10 cellular contexts compared by ENCODE assay signal in the genomic region with DNA sequence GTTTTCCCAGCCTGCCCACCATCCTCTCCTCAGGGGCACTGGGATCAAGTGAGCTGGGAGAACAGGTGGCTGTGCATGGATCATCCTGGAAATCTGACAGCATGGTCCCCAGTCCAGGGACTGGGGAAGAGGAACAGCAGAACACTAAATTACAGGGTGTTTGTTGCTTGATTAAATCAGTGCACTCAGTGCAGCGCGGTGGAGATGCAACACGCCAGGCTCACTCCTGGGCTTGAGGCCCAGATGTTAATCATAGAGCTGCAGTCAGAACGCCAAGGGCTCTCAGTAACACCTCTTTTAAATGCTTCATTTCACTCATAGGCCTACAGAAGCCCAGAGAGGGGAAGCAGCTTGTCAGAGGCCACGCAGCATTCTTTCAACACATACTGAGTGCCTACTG. TPM values are rescaled to one million over a fixed set of nuclear protein-coding genes. Genes with fewer than 3 reads are reported as not detected.
DNase-seq lines count a peak whose midpoint lies in the region; ATAC-seq and TF ChIP-seq lines count a peak whose summit lies in the region.
"Had no signal": no experiment of that assay in that cellular context is flagged by ENCODE, and none has a peak within 500 bp of the region (broad histone marks: within the 10 kb centered on the region; RNA-seq: fewer than 3 reads in every experiment).

No MANE protein-coding gene starts in this region.

- H3K27me3 Mint-ChIP-seq in activated naive CD4-positive, alpha-beta T cell treated with anti-CD3 and anti-CD28 coated beads, Interleukin-2, amount 10 ng/mL, durations not matched to agents 7 days and 5 days, result peaks cover 5% of the 10 kb centered on the region

- no peak overlapping the region for H3K27ac Mint-ChIP-seq in activated naive CD4-positive, alpha-beta T cell treated with anti-CD3 and anti-CD28 coated beads, Interleukin-2, amount 10 ng/mL, durations not matched to agents 7 days and 5 days

- DNase-seq in MG63, result peak; percentile 87
- DNase-seq in astrocyte of the spinal cord (ENCODE audit: low read depth, low spot score), result peak; percentile 37
- peak in 1 of 3 donors; percentile 61 for DNase-seq in right cardiac atrium
- DNase-seq in gastrocnemius medialis, result peak; percentile 30 to 68
- DNase-seq in ACHN, result no peak
- no peak for DNase-seq in activated naive CD4-positive, alpha-beta T cell treated with anti-CD3 and anti-CD28 coated beads, Interleukin-2, amount 10 ng/mL, durations not matched to agents 7 days and 5 days
- DNase-seq in cortex of kidney (lab: John Stamatoyannopoulos, UW), result no peak
- DNase-seq: activated T-cell treated with anti-CD3 and anti-CD28 coated beads, Interleukin-2, amount 50 U/mL, for 4 hours; T1000 had no signal

- no peaks in the 10 kb centered on the region for H3K36me3 Mint-ChIP-seq in activated naive CD4-positive, alpha-beta T cell treated with anti-CD3 and anti-CD28 coated beads, Interleukin-2, amount 10 ng/mL, durations not matched to agents 7 days and 5 days

- no peaks in the 10 kb centered on the region for H3K27me3 ChIP-seq in MG63
- no peaks in the 10 kb centered on the region for H3K27me3 ChIP-seq in right cardiac atrium (ENCODE audit: control insufficient read depth, insufficient read depth)
- H3K27me3 ChIP-seq in gastrocnemius medialis, result no peaks in the 10 kb centered on the region

- H3K9me3 Mint-ChIP-seq in activated naive CD4-positive, alpha-beta T cell treated with anti-CD3 and anti-CD28 coated beads, Interleukin-2, amount 10 ng/mL, durations not matched to agents 7 days and 5 days, result no peaks in the 10 kb centered on the region
- H3K9me3 Mint-ChIP-seq: activated T-cell treated with anti-CD3 and anti-CD28 coated beads, Interleukin-2, amount 50 U/mL, for 4 hours had no signal

- H3K9me3 ChIP-seq in MG63 (no peaks in the 10 kb centered on the region), right cardiac atrium (ENCODE audit: control insufficient read depth, low read length) (no peaks in the 10 kb centered on the region), gastrocnemius medialis (no peaks in the 10 kb centered on the region)

- TF ChIP-seq CTCF in astrocyte of the spinal cord (IDR thresholded peaks at IDR 0.05; ENCODE audit: low read depth, low read length), result no peak
- no peak for TF ChIP-seq CTCF in gastrocnemius medialis (IDR thresholded peaks at IDR 0.05 in 4 of 5, conservative IDR thresholded peaks at IDR 0.05 in 1 of 5)

- peak; percentile 54 to 67 for ATAC-seq in right cardiac atrium
- ATAC-seq in gastrocnemius medialis, result peak; percentile 94
- no peak for ATAC-seq in HG03108 (IDR thresholded peaks at IDR 0.05; ENCODE audit: unreplicated experiment)
- ATAC-seq: activated T-cell treated with anti-CD3 and anti-CD28 coated beads, Interleukin-2, amount 50 U/mL, for 4 hours had no signal

- H3K4me3 ChIP-seq in MG63 (no peak overlapping the region), astrocyte of the spinal cord (ENCODE audit: low read depth, low read length) (no peak overlapping the region), right cardiac atrium (ENCODE audit: low read length) (no peak overlapping the region), gastrocnemius medialis (no peak overlapping the region)

- CTCF ChIA-PET in activated naive CD4-positive, alpha-beta T cell treated with anti-CD3 and anti-CD28 coated beads, Interleukin-2, amount 10 ng/mL, durations not matched to agents 7 days and 5 days (lab: Charles Lee), result interaction anchor here (0.8 kb wide), 1 partner anchor 9 kb away, joined by 3 read pairs; no protein-coding TSS in a partner anchor

- in situ Hi-C loops in astrocyte of the spinal cord (cut with HindIII; ENCODE audit: low sequenced_read_pairs), result no loop called here
- in situ Hi-C loops in gastrocnemius medialis (cut with MboI; ENCODE audit: low sequenced_read_pairs in 4 of 4), result no loop called here
- in situ Hi-C loops in ACHN (cut with HindIII; ENCODE audit: low pct_ligation_motif_present, low pct_unique_long_range_greater_than_20kb, low sequenced_read_pairs), result no loop called here

- H3K27ac ChIP-seq in right cardiac atrium (ENCODE audit: low read length) (peak overlapping the region; percentile 71), gastrocnemius medialis (peak overlapping the region; percentile 57 to 77 (median 62))

- H3K36me3 ChIP-seq in MG63 (no peaks in the 10 kb centered on the region), gastrocnemius medialis (no peaks in the 10 kb centered on the region)

- 64% methylated on average over 5 of the region's 5 CpGs for whole genome bisulfite sequencing in right cardiac atrium

- TF ChIP-seq POLR2A in gastrocnemius medialis (IDR thresholded peaks at IDR 0.05), result no peak

- no peaks in the 10 kb centered on the region for H3K4me1 Mint-ChIP-seq in activated naive CD4-positive, alpha-beta T cell treated with anti-CD3 and anti-CD28 coated beads, Interleukin-2, amount 10 ng/mL, durations not matched to agents 7 days and 5 days

- H3K4me3 Mint-ChIP-seq in activated naive CD4-positive, alpha-beta T cell treated with anti-CD3 and anti-CD28 coated beads, Interleukin-2, amount 10 ng/mL, durations not matched to agents 7 days and 5 days, result no peak overlapping the region
- H3K4me3 Mint-ChIP-seq: activated T-cell treated with anti-CD3 and anti-CD28 coated beads, Interleukin-2, amount 50 U/mL, for 4 hours had no signal

- H3K4me1 ChIP-seq in right cardiac atrium (ENCODE audit: control insufficient read depth, insufficient read depth, low read length) (peaks cover 9% of the 10 kb centered on the region), gastrocnemius medialis (peaks cover 12 to 15% of the 10 kb centered on the region in 2 donors)

- intact Hi-C loops in right cardiac atrium (cut with DNase I) (no loop called here), gastrocnemius medialis (cut with DNase I; ENCODE audit: low total_unique reads) (no loop called here)

RNA-seq across cellular contexts. Expression of a gene that starts 14.2 kb away (rescaled TPM):
- total RNA-seq in MG63 (2014; rRNA removed; shearing (Covaris generic); ENCODE audit: low replicate concordance), result 30.4 and 36.5 TPM in 2 replicates
- total RNA-seq in right cardiac atrium, result 100 to 1,000 TPM; 119 to 130 (median 124) TPM
- polyA plus RNA-seq in right cardiac atrium, result 43.9 TPM
- 100 to 1,000 TPM in 3 of 4 donors, 10 to 100 TPM in 1; 77.8 to 125 (median 119) TPM for total RNA-seq in gastrocnemius medialis

Comparison
In these comparisons a context has a peak if more than half of its experiments do, and no peak if none do; other contexts are left out.
1. DNase-seq: peak in MG63 (single experiment), astrocyte of the spinal cord (single experiment) and gastrocnemius medialis (2 of 2); none in ACHN (single experiment), activated naive CD4-positive, alpha-beta T cell treated with anti-CD3 and anti-CD28 coated beads, Interleukin-2, amount 10 ng/mL, durations not matched to agents 7 days and 5 days (single experiment) and cortex of kidney (single experiment).